Comparison of ENCODE assay signal across 28 cellular contexts in genomic region chr11:70948416-70948815, GRCh38.
"Had no signal": no experiment of that assay in that cellular context is flagged by ENCODE, and none has a peak within 500 bp of the region (broad histone marks: within the 10 kb centered on the region; RNA-seq: fewer than 3 reads in every experiment).

No MANE protein-coding gene starts in this region.

- H3K27ac ChIP-seq: colonic mucosa, epithelial cell of prostate, foreskin keratinocyte, gastroesophageal sphincter, heart right ventricle, lower lobe of right lung, ovary, testis, tibial nerve, upper lobe of left lung had no signal

- H3K9me3 ChIP-seq: colonic mucosa, ovary, testis had no signal

- H3K36me3 ChIP-seq: colonic mucosa, gastroesophageal sphincter, heart right ventricle, lower lobe of right lung, ovary, tibial nerve, upper lobe of left lung had no signal

- H3K27me3 ChIP-seq: colonic mucosa, foreskin keratinocyte, ovary, testis, tibial nerve, upper lobe of left lung had no signal

- DNase-seq: colonic mucosa; effector CD8-positive, alpha-beta T cell; endodermal cell; foreskin keratinocyte; hippocampal formation; left colon; left ventricle myocardium superior; lower lobe of right lung; naive thymus-derived CD8-positive, alpha-beta T cell; nephron progenitor cell; occipital lobe; ovary; stimulated activated CD4-positive, alpha-beta T cell treated with anti-CD3 and anti-CD28 coated beads, Interleukin-12 subunit alpha, Interleukin-12 subunit beta, amount 100 ng/mL, for 4 hours; stimulated activated CD4-positive, alpha-beta T cell treated with anti-CD3 and anti-CD28 coated beads, Interleukin-2, amount 100 ng/mL, for 24 hours; stimulated activated CD4-positive, alpha-beta T cell treated with anti-CD3 and anti-CD28 coated beads, Interleukin-4, amount 100 ng/mL, for 24 hours; stimulated activated naive CD8-positive, alpha-beta T cell treated with anti-CD3 and anti-CD28 coated beads, Interleukin-15, Interleukin-2, amounts not matched to agents 100 U/mL and 50 U/mL, for 24 hours; testis had no signal

- H3K4me3 ChIP-seq: colonic mucosa, gastroesophageal sphincter, heart right ventricle, lower lobe of right lung, ovary, smooth muscle cell, testis, tibial nerve, upper lobe of left lung had no signal

- H3K4me2 ChIP-seq: smooth muscle cell had no signal

- FAIRE-seq: islet of Langerhans, urothelium cell line had no signal

- H3K4me1 ChIP-seq: colonic mucosa, foreskin keratinocyte, gastroesophageal sphincter, heart right ventricle, lower lobe of right lung, testis, tibial nerve, upper lobe of left lung had no signal

- ATAC-seq: esophagus mucosa; foreskin keratinocyte; gastroesophageal sphincter; left colon; left ventricle myocardium superior; lower lobe of right lung; naive thymus-derived CD8-positive, alpha-beta T cell; sciatic nerve; stimulated activated memory B cell treated with anti-CD40 and anti-IgM and Interleukin-4, amounts not matched to agents 10 μg/mL and 1 μg/mL and 100 μg/mL, for 72 hours; stimulated activated naive CD8-positive, alpha-beta T cell treated with anti-CD3 and anti-CD28 coated beads, Interleukin-15, Interleukin-2, amounts not matched to agents 100 U/mL and 50 U/mL, for 24 hours had no signal
